21 cellular contexts compared by ENCODE assay signal in the genomic region with DNA sequence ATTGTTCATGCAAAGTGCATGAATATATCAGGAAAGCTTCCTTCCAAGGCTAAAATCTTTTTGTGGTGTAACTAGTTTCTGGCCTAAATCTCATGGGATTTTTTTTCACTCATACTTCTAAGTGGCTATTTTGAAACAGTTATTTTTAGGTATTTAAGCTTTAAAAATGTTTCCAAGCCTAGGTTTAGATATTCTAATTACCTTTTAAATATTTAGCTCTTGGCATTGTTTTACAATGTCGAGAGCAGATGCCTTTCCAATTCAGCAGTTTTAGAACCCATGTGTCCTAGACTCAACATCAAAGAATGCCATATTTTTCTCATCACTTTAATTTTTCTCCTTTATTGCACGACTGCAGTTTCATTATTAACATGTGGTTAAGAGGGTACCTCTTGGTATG.
"Had no signal": no experiment of that assay in that cellular context is flagged by ENCODE, and none has a peak within 500 bp of the region (broad histone marks: within the 10 kb centered on the region; RNA-seq: fewer than 3 reads in every experiment).

No MANE protein-coding gene starts in this region.

- H3K4me3 ChIP-seq: esophagus squamous epithelium, gastrocnemius medialis, left ventricle myocardium inferior, lower lobe of right lung, neural progenitor cell, ovary, stomach, thoracic aorta, transverse colon had no signal

- FAIRE-seq: colon, small intestine had no signal

- H3K36me3 ChIP-seq: neural progenitor cell, ovary, thoracic aorta, transverse colon had no signal

- H3K9ac ChIP-seq: neural progenitor cell had no signal

- H3K4me1 ChIP-seq: gastrocnemius medialis, left ventricle myocardium inferior, lower lobe of right lung, neural progenitor cell, stomach, transverse colon had no signal

- H3K27me3 ChIP-seq: esophagus squamous epithelium, gastrocnemius medialis, neural progenitor cell, ovary, stomach, transverse colon had no signal

- ATAC-seq: gastrocnemius medialis; left cardiac atrium; lower lobe of right lung; natural killer cell treated with Interleukin-12 subunit alpha and Interleukin-12 subunit beta and Interleukin-15 and Interleukin-18, amount 100 ng/mL, for 72 hours; right cardiac atrium had no signal

- H3K9me3 ChIP-seq: esophagus squamous epithelium, gastrocnemius medialis, left ventricle myocardium inferior, lower lobe of right lung, ovary, stomach, thoracic aorta, transverse colon had no signal

- DNase-seq: esophagus squamous epithelium; gastrocnemius medialis; glutamatergic neuron; islet precursor cell; left cardiac atrium; left ventricle myocardium inferior; lower lobe of right lung; midbrain; nucleus accumbens; ovary; right cardiac atrium; small intestine; stimulated activated CD4-positive, alpha-beta T cell treated with anti-CD3 and anti-CD28 coated beads, Interleukin-12 subunit alpha, Interleukin-12 subunit beta, amount 100 ng/mL, for 4 hours; stimulated activated naive CD4-positive, alpha-beta T cell; stomach; substantia nigra; transverse colon had no signal
